17 cellular contexts compared by ENCODE assay signal in genomic region chr1:200337410-200337809, GRCh38.
DNase-seq lines count a peak whose midpoint lies in the region; ATAC-seq, FAIRE-seq and TF ChIP-seq lines count a peak whose summit lies in the region.
"Had no signal": no experiment of that assay in that cellular context is flagged by ENCODE, and none has a peak within 500 bp of the region (broad histone marks: within the 10 kb centered on the region; RNA-seq: fewer than 3 reads in every experiment).

No MANE protein-coding gene starts in this region.

- no peak for TF ChIP-seq RAD21 in A549 (conservative IDR thresholded peaks at IDR 0.05 in 1 of 2, IDR thresholded peaks at IDR 0.05 in 1 of 2)

- no peaks in the 10 kb centered on the region for H3K27me3 ChIP-seq in Peyer's patch
- no peaks in the 10 kb centered on the region for H3K27me3 ChIP-seq in heart right ventricle
- H3K27me3 ChIP-seq: breast epithelium, gastroesophageal sphincter, right atrium auricular region, vagina had no signal

- CTCF ChIA-PET in A549 (lab: Yijun Ruan, JAX), result interaction anchor here (0.9 to 1.2 kb wide), 2 partner anchors 21 to 173 kb away, joined by 3 to 6 read pairs; no protein-coding TSS in a partner anchor

- TF ChIP-seq POLR2A in A549 (IDR thresholded peaks at IDR 0.05; ENCODE audit: low read length) (no peak), GM12892 (IDR thresholded peaks at IDR 0.05; ENCODE audit: low read depth, low read length) (no peak), Peyer's patch (IDR thresholded peaks at IDR 0.05) (no peak)

- no peak for DNase-seq in A549 (ENCODE audit: low read depth in 1 of 2, low spot score in 1 of 2)
- DNase-seq in GM12892 (ENCODE audit: insufficient read length), result no peak
- DNase-seq in KBM-7, result peak; percentile 18
- DNase-seq in dermis blood vessel endothelial cell, result peak; percentile 9
- DNase-seq in Peyer's patch, result no peak
- DNase-seq in heart right ventricle, result no peak
- no peak for DNase-seq in amygdala (lab: John Stamatoyannopoulos, UW)
- DNase-seq: activated CD4-positive, alpha-beta T cell treated with anti-CD3 and anti-CD28 coated beads for 1 hour; NCI-H1105; stimulated activated CD4-positive, alpha-beta T cell treated with anti-CD3 and anti-CD28 coated beads, Interleukin-4, amount 100 ng/mL, for 24 hours had no signal

- H3K4me2 ChIP-seq in A549, result peak overlapping the region; percentile 57; the same call in 2 of the 3 replicates

- WGBS in A549 (ENCODE audit: missing lambda C conversion rate), result 83% methylated on average over 2 of the region's 2 CpGs
- 55 to 64% methylated on average over 2 of the region's 2 CpGs for WGBS in heart right ventricle, 2 donors

- H3K27ac ChIP-seq in A549 (peak overlapping the region; percentile 60 to 82), Peyer's patch (no peak overlapping the region), heart right ventricle (no peak overlapping the region)
- H3K27ac ChIP-seq: gastroesophageal sphincter, right atrium auricular region, vagina had no signal

- FAIRE-seq in A549 (lab: Jason Lieb, UNC) (no peak), GM12892 (lab: Jason Lieb, UNC) (peak; percentile 38)
- FAIRE-seq: H54, HTR-8/SVneo had no signal

- intact Hi-C loops in heart right ventricle (cut with DNase I), result no loop called here

- ATAC-seq in A549, result no peak
- no peak for ATAC-seq in GM19328 (IDR thresholded peaks at IDR 0.05; ENCODE audit: unreplicated experiment)
- no peak for ATAC-seq in heart right ventricle
- ATAC-seq: gastroesophageal sphincter had no signal

- TF ChIP-seq CTCF in A549 (IDR thresholded peaks at IDR 0.05), result no peak
- TF ChIP-seq CTCF in Peyer's patch (IDR thresholded peaks at IDR 0.05), result no peak
- no peak for TF ChIP-seq CTCF in heart right ventricle (IDR thresholded peaks at IDR 0.05)

- in situ Hi-C loops in KBM-7 (cut with MboI; ENCODE audit: low pct_unique_long_range_greater_than_20kb, low sequenced_read_pairs), result no loop called here

- H3K4me1 ChIP-seq in A549 (peaks cover 54% of the 10 kb centered on the region), Peyer's patch (no peaks in the 10 kb centered on the region), heart right ventricle (peaks cover 0 to 20% (median 5%) of the 10 kb centered on the region in 9 donors)
- H3K4me1 ChIP-seq: breast epithelium, gastroesophageal sphincter, right atrium auricular region, vagina had no signal

- no peak for TF ChIP-seq EP300 in A549 (IDR thresholded peaks at IDR 0.05)

- POLR2A ChIA-PET in A549 (lab: Yijun Ruan, JAX), result no interaction called here

- no peaks in the 10 kb centered on the region for H3K36me3 ChIP-seq in Peyer's patch
- no peaks in the 10 kb centered on the region for H3K36me3 ChIP-seq in heart right ventricle
- H3K36me3 ChIP-seq: breast epithelium, gastroesophageal sphincter, right atrium auricular region, vagina had no signal

- H3K4me3 ChIP-seq in A549 (no peak overlapping the region), Peyer's patch (no peak overlapping the region), heart right ventricle (no peak overlapping the region)
- H3K4me3 ChIP-seq: breast epithelium, gastroesophageal sphincter, right atrium auricular region, vagina had no signal

- H3K9me3 ChIP-seq in A549, result no peaks in the 10 kb centered on the region
- H3K9me3 ChIP-seq in Peyer's patch, result no peaks in the 10 kb centered on the region
- H3K9me3 ChIP-seq in heart right ventricle, result no peaks in the 10 kb centered on the region
- H3K9me3 ChIP-seq: breast epithelium, gastroesophageal sphincter, right atrium auricular region, vagina had no signal

TF ChIP-seq in A549, 52 proteins besides CTCF, POLR2A, EP300 and RAD21:
- TF ChIP-seq BCL3 (IDR thresholded peaks at IDR 0.05) (no peak), TFCP2L1 (CRISPR knock-in tag; IDR thresholded peaks at IDR 0.05) (no peak), HOXB13 (CRISPR knock-in tag; IDR thresholded peaks at IDR 0.05; ENCODE audit: low read depth) (no peak), ZNF302 (CRISPR knock-in tag; IDR thresholded peaks at IDR 0.05) (no peak), ESRRA (IDR thresholded peaks at IDR 0.05; ENCODE audit: borderline replicate concordance, low read length) (no peak), ZFP36 (IDR thresholded peaks at IDR 0.05; ENCODE audit: borderline replicate concordance, partially characterized antibody) (no peak)

Comparison
In these comparisons a context has a peak if more than half of its experiments do, and no peak if none do; other contexts are left out.
1. DNase-seq: peak in KBM-7 (single experiment) and dermis blood vessel endothelial cell (single experiment); none in A549 (0 of 2), GM12892 (single experiment), Peyer's patch (0 of 3), heart right ventricle (0 of 2) and amygdala (0 of 56).
2. H3K27ac ChIP-seq: peak in A549 (2 of 2); none in Peyer's patch (0 of 4) and heart right ventricle (0 of 10).